In genomic region chr6:108561309-108561647, GRCh38 we compare ENCODE assay signal across 1 cellular context.
TF ChIP-seq lines count a peak whose summit lies in the region.

No MANE protein-coding gene starts in this region.

TF ChIP-seq in HepG2, 621 proteins besides CTCF, POLR2A, EP300 and RAD21:
- peak; percentile 60; the same call in 1 of the 2 replicates for TF ChIP-seq RBFOX2 (IDR thresholded peaks at IDR 0.05; ENCODE audit: low read depth, low read length)
- TF ChIP-seq ZNF674 (CRISPR knock-in tag; IDR thresholded peaks at IDR 0.05; ENCODE audit: low read depth) = 0 out of 2 replicates have a peak, but pooled peaks have one; percentile 9
- TF ChIP-seq UBTF (CRISPR knock-in tag; IDR thresholded peaks at IDR 0.05) = peak; percentile 40; the same call in 1 of the 2 replicates
- TF ChIP-seq AGO2 (optimal IDR thresholded peaks at IDR 0.05; ENCODE audit: low read depth, low read length) = peak; percentile 62
- TF ChIP-seq ZNF777 (CRISPR knock-in tag; IDR thresholded peaks at IDR 0.05) = peak; percentile 36
- 0 out of 2 replicates have a peak, but pooled peaks have one; percentile 11 for TF ChIP-seq MYPOP (CRISPR knock-in tag; IDR thresholded peaks at IDR 0.05)
TF ChIP-seq in HepG2: peak in this region for 6; not testable (repeated sequence) for 615.
